ENCODE assay signal across 9 cellular contexts in the genomic region with DNA sequence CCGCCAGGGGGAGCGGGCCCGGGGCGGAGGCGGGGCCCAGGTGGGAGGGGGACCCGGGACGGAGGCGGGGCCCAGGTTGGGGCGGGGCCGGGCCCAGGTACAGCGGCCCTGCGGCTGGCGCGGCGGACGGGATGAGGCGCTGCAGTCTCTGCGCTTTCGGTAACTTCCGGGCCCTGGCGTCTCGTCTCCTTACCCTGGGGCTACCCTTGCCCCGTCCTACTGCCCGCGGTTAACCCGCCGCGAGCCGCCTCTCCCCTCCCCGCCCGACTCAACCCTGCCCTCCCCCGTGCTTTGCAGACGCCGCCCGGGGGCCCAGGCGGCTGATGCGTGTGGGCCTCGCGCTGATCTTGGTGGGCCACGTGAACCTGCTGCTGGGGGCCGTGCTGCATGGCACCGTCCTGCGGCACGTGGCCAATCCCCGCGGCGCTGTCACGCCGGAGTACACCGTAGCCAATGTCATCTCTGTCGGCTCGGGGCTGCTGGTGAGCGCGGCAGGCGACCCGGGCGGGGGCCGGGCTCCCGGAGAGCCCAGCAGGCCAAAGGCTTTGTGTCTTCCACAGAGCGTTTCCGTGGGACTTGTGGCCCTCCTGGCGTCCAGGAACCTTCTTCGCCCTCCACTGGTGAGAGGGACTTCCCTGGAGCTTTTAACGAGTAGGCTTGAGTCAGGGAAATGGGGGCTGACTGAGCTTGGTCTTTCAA. TPM values are rescaled to one million over a fixed set of nuclear protein-coding genes. Genes with fewer than 3 reads are reported as not detected.
DNase-seq lines count a peak whose midpoint lies in the region; ATAC-seq and TF ChIP-seq lines count a peak whose summit lies in the region.
"Had no signal": no experiment of that assay in that cellular context is flagged by ENCODE, and none has a peak within 500 bp of the region (broad histone marks: within the 10 kb centered on the region; RNA-seq: fewer than 3 reads in every experiment).

A gene with protein sequence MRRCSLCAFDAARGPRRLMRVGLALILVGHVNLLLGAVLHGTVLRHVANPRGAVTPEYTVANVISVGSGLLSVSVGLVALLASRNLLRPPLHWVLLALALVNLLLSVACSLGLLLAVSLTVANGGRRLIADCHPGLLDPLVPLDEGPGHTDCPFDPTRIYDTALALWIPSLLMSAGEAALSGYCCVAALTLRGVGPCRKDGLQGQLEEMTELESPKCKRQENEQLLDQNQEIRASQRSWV (plus strand): TSS at position 100 of the 699 bp plus-strand sequence. CDS start 32 bp downstream, at position 132.

- H3K36me3 Mint-ChIP-seq in central memory CD8-positive, alpha-beta T cell (ENCODE audit: insufficient read depth) = peaks cover 50% of the 10 kb centered on the region

- H3K9me3 Mint-ChIP-seq in central memory CD8-positive, alpha-beta T cell = no peaks in the 10 kb centered on the region

- H3K4me1 Mint-ChIP-seq in central memory CD8-positive, alpha-beta T cell = no peaks in the 10 kb centered on the region

- H3K4me3 ChIP-seq in mesodermal cell (ENCODE audit: extremely low read depth, insufficient read depth, low read length, poor library complexity, severe bottlenecking) (no peak within 1 kb of the TSS), suprapubic skin (peak within 1 kb of the TSS; percentile 50)

- no peak for TF ChIP-seq EP300 in suprapubic skin (IDR thresholded peaks at IDR 0.05)

- DNase-seq in GM13977 (ENCODE audit: low spot score) (peak; percentile 65), RWPE1 (ENCODE audit: low spot score) (peak; percentile 92), suprapubic skin (ENCODE audit: low spot score in 2 of 2) (peak in 1 of 2 donors; percentile 64), HCEC 1CT (no peak), NCI-H2227 treated with DMSO at 0.1 percent for 48 hours (lab: John Stamatoyannopoulos, UW) (no peak)
- no peak for DNase-seq in central memory CD8-positive, alpha-beta T cell (ENCODE audit: low spot score in 2 of 2)

- CTCF ChIA-PET in RWPE1 (lab: Yijun Ruan, JAX) = no interaction called here

- ATAC-seq in central memory CD8-positive, alpha-beta T cell (replicated peaks; ENCODE audit: extremely low read depth, poor library complexity, severe bottlenecking) = no peak
- no peak for ATAC-seq in HG03469 (IDR thresholded peaks at IDR 0.05; ENCODE audit: unreplicated experiment)

- POLR2A ChIA-PET in RWPE1 (lab: Yijun Ruan, JAX; ENCODE audit: low non-redundant PET) = no interaction called here

- H3K4me1 ChIP-seq in mesodermal cell (ENCODE audit: control insufficient read depth, insufficient read depth, low read length, poor library complexity, severe bottlenecking) (peaks cover 8% of the 10 kb centered on the region), suprapubic skin (peaks cover 24% of the 10 kb centered on the region)

- TF ChIP-seq CTCF in GM13977 (IDR thresholded peaks at IDR 0.05; ENCODE audit: extremely low read depth, insufficient read depth, missing control alignments) (no peak), RWPE1 (conservative IDR thresholded peaks at IDR 0.05; ENCODE audit: low read depth) (peak; percentile 54), suprapubic skin (IDR thresholded peaks at IDR 0.05) (peak in 1 of 2 donors; percentile 29)

- peak within 1 kb of the TSS; percentile 49 for H3K27ac ChIP-seq in RWPE1
- peak within 1 kb of the TSS; percentile 5 for H3K27ac ChIP-seq in mesodermal cell (ENCODE audit: low read depth, low read length, severe bottlenecking)
- peak within 1 kb of the TSS; percentile 42 for H3K27ac ChIP-seq in suprapubic skin
- H3K27ac ChIP-seq: HL-60 had no signal

- H3K9me3 ChIP-seq in mesodermal cell (ENCODE audit: control insufficient read depth, low read length) (no peaks in the 10 kb centered on the region), suprapubic skin (no peaks in the 10 kb centered on the region)

- H3K36me3 ChIP-seq in mesodermal cell (ENCODE audit: control insufficient read depth, insufficient read depth, low read length) = peaks cover 66% of the 10 kb centered on the region
- H3K36me3 ChIP-seq in suprapubic skin = peaks cover 51% of the 10 kb centered on the region

- no peaks in the 10 kb centered on the region for H3K27me3 Mint-ChIP-seq in central memory CD8-positive, alpha-beta T cell

- no peak within 1 kb of the TSS for H3K4me3 Mint-ChIP-seq in central memory CD8-positive, alpha-beta T cell

- no peak for TF ChIP-seq POLR2A in suprapubic skin (IDR thresholded peaks at IDR 0.05)

- in situ Hi-C loops in GM13977 (cut with MboI; ENCODE audit: low pct_unique_long_range_greater_than_20kb, low sequenced_read_pairs, unreplicated experiment) = no loop called here

- 27 to 32% methylated on average over 55 of the region's 64 CpGs for WGBS in mesodermal cell (ENCODE audit: insufficient coverage in 2 of 2), 2 experiments
- 46% methylated on average over 12 of the region's 64 CpGs for WGBS in suprapubic skin

- peak within 1 kb of the TSS; percentile 76 for H3K27ac Mint-ChIP-seq in central memory CD8-positive, alpha-beta T cell (ENCODE audit: low read depth)

- H3K27me3 ChIP-seq in suprapubic skin = no peaks in the 10 kb centered on the region

RNA-seq across cellular contexts. Expression of the gene that starts here (rescaled TPM):
- 1.9 TPM for polyA plus RNA-seq in mesodermal cell (2013, experiment 1 of 2)
- 2.4 TPM for polyA plus RNA-seq in mesodermal cell (2013, experiment 2 of 2)
- 10 to 100 TPM; 31.0 to 50.1 (median 42.2) TPM for total RNA-seq in suprapubic skin

Comparison
In these comparisons a context has a peak if more than half of its experiments do, and no peak if none do; other contexts are left out.
1. DNase-seq: peak in GM13977 (single experiment) and RWPE1 (single experiment); none in central memory CD8-positive, alpha-beta T cell (0 of 2), HCEC 1CT (single experiment) and NCI-H2227 treated with DMSO at 0.1 percent for 48 hours (single experiment).
2. Peak in every context shown above with its lines, with median percentiles within 50 percentile points of each other: H3K27ac ChIP-seq.